Comparison of ENCODE assay signal across 1 cellular context in genomic region chr10:118485641-118486040, GRCh38.
TF ChIP-seq lines count a peak whose summit lies in the region.

No MANE protein-coding gene starts in this region.

TF ChIP-seq in IMR-90, 13 proteins besides CTCF, POLR2A, EP300 and RAD21 (continued from another document):
- TF ChIP-seq CEBPB (IDR thresholded peaks at IDR 0.05; ENCODE audit: low read depth, low read length) (no peak), SMC3 (IDR thresholded peaks at IDR 0.05; ENCODE audit: low read depth, low read length) (no peak), FOS (IDR thresholded peaks at IDR 0.05; ENCODE audit: low read depth, low read length) (no peak)
